20 cellular contexts compared by ENCODE assay signal in the genomic region with DNA sequence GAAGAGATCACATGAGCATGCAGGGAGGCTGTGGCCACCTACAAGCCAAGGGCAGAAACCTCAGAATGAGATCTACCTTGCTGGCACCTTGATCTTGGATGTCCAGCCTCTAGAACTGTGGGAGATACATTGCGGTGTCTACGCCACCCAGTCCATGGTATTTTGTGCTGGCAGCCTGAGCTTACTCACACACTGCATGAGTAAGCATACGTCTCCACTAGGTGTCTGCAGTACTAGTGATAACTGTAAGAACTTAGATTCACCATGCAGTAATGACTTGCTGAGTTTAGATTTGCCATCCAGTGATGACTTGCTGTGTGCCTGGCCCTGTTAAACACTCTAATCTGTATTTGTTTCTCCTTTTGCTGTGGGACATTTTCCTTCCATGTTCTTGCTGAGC.
DNase-seq lines count a peak whose midpoint lies in the region; ATAC-seq and TF ChIP-seq lines count a peak whose summit lies in the region.
"Had no signal": no experiment of that assay in that cellular context is flagged by ENCODE, and none has a peak within 500 bp of the region (broad histone marks: within the 10 kb centered on the region; RNA-seq: fewer than 3 reads in every experiment).

No MANE protein-coding gene starts in this region.

- DNase-seq in DMS53 (lab: John Stamatoyannopoulos, UW) (peak; percentile 8), DMS53 treated with DMSO at 0.1 percent for 48 hours (lab: John Stamatoyannopoulos, UW; ENCODE audit: unreplicated experiment) (no peak), HT1080 (ENCODE audit: low read depth) (peak; percentile 6), mammary epithelial cell (peak; percentile 59), memory B cell (ENCODE audit: low spot score in 2 of 2) (no peak), UCSD-AML1 (lab: John Stamatoyannopoulos, UW; ENCODE audit: unreplicated experiment) (no peak), T-helper 1 cell (no peak)
- no peak for DNase-seq in CD8-positive, alpha-beta memory T cell
- DNase-seq: C1 segment of cervical spinal cord; COR-L47; DMS153; NCI-H1092; NCI-H1694 treated with DMSO at 0.1 percent for 48 hours; NCI-H345; NCI-H526 treated with DMSO at 0.1 percent for 48 hours; NK-92 treated with Interleukin-12 subunit alpha and Interleukin-12 subunit beta, amount 100 ng/mL, for 24 hours; OCI-M1 had no signal

- no peaks in the 10 kb centered on the region for H3K36me3 Mint-ChIP-seq in memory B cell
- no peaks in the 10 kb centered on the region for H3K36me3 Mint-ChIP-seq in CD8-positive, alpha-beta memory T cell

- peak in 1 of 2 donors; percentile 15 for TF ChIP-seq CTCF in mammary epithelial cell (conservative IDR thresholded peaks at IDR 0.05 in 1 of 2, IDR thresholded peaks at IDR 0.05 in 1 of 2; ENCODE audit: extremely low read depth in 1 of 2, insufficient read depth in 1 of 2, low read depth in 1 of 2, low read length in 2 of 2)

- dilution Hi-C loops in mammary epithelial cell (cut with HindIII; ENCODE audit: low sequenced_read_pairs): no loop called here

- BruUV-seq in mammary epithelial cell (replicated peaks; lab: Mats Ljungman, UMichigan): no TSS peak

- no peaks in the 10 kb centered on the region for H3K27me3 ChIP-seq in mammary epithelial cell (ENCODE audit: insufficient read depth, low read length)
- H3K27me3 ChIP-seq in CD8-positive, alpha-beta memory T cell (ENCODE audit: insufficient read depth, low read length, poor library complexity, severe bottlenecking): no peaks in the 10 kb centered on the region

- no peak overlapping the region for H3K4me2 ChIP-seq in mammary epithelial cell (ENCODE audit: insufficient read depth, low read depth, low read length)

- H3K27ac Mint-ChIP-seq in memory B cell: peak overlapping the region; percentile 74
- H3K27ac Mint-ChIP-seq in CD8-positive, alpha-beta memory T cell: no peak overlapping the region

- in situ Hi-C loops in mammary epithelial cell (cut with MboI; ENCODE audit: low sequenced_read_pairs in 2 of 2): no loop called here

- no peaks in the 10 kb centered on the region for H4K20me1 ChIP-seq in mammary epithelial cell (ENCODE audit: insufficient read depth, low read length)

- H3K9me3 ChIP-seq in mammary epithelial cell (replicated peaks; ENCODE audit: insufficient read depth, low read length): peaks cover 5% of the 10 kb centered on the region
- H3K9me3 ChIP-seq in CD8-positive, alpha-beta memory T cell (ENCODE audit: low read length): no peaks in the 10 kb centered on the region
- H3K9me3 ChIP-seq: HAP-1 had no signal

- peaks cover 42% of the 10 kb centered on the region for H3K4me1 Mint-ChIP-seq in memory B cell
- no peaks in the 10 kb centered on the region for H3K4me1 Mint-ChIP-seq in CD8-positive, alpha-beta memory T cell

- H3K36me3 ChIP-seq in mammary epithelial cell (ENCODE audit: insufficient read depth, low read length): no peaks in the 10 kb centered on the region
- H3K36me3 ChIP-seq in CD8-positive, alpha-beta memory T cell (ENCODE audit: insufficient read depth, low read length): no peaks in the 10 kb centered on the region
- H3K36me3 ChIP-seq: HAP-1 had no signal

- CTCF ChIA-PET in mammary epithelial cell (lab: Charles Lee; ENCODE audit: low non-redundant PET): no interaction called here
- CTCF ChIA-PET in CD8-positive, alpha-beta memory T cell (lab: Charles Lee): no interaction called here

- WGBS in mammary epithelial cell (ENCODE audit: low coverage, missing lambda C conversion rate): 74% methylated on average over 3 of the region's 3 CpGs

- intact Hi-C loops in mammary epithelial cell (cut with micrococcal nuclease): no loop called here

- H2AFZ ChIP-seq in mammary epithelial cell (ENCODE audit: low read depth, low read length): no peak overlapping the region

- ATAC-seq in memory B cell (ENCODE audit: low read depth): no peak

- peaks cover 1% of the 10 kb centered on the region for H3K9me3 Mint-ChIP-seq in memory B cell
- peaks cover 0 to 8% (median 2%) of the 10 kb centered on the region in 5 donors for H3K9me3 Mint-ChIP-seq in CD8-positive, alpha-beta memory T cell

- H3K4me3 Mint-ChIP-seq in memory B cell: no peak overlapping the region
- H3K4me3 Mint-ChIP-seq in CD8-positive, alpha-beta memory T cell: no peak overlapping the region

- H3K4me3 ChIP-seq in mammary epithelial cell (replicated peaks in 1 of 3; ENCODE audit: insufficient read depth in 1 of 3, low read depth in 2 of 3, low read length in 3 of 3): no peak overlapping the region
- no peak overlapping the region for H3K4me3 ChIP-seq in CD8-positive, alpha-beta memory T cell (ENCODE audit: low read length)
- H3K4me3 ChIP-seq: HAP-1 had no signal

- no peak overlapping the region for H3K9ac ChIP-seq in mammary epithelial cell (ENCODE audit: insufficient read depth, low read length)

- H3K27ac ChIP-seq in mammary epithelial cell (ENCODE audit: insufficient read depth, low read depth, low read length): no peak overlapping the region
- H3K27ac ChIP-seq in CD8-positive, alpha-beta memory T cell (ENCODE audit: low read depth, low read length): no peak overlapping the region
- H3K27ac ChIP-seq: 22Rv1, RWPE1 had no signal

- POLR2A ChIA-PET in CD8-positive, alpha-beta memory T cell (lab: Charles Lee): no interaction called here

- no peaks in the 10 kb centered on the region for H3K27me3 Mint-ChIP-seq in memory B cell
- peaks cover 12 to 34% of the 10 kb centered on the region in 2 donors for H3K27me3 Mint-ChIP-seq in CD8-positive, alpha-beta memory T cell

- no peaks in the 10 kb centered on the region for H3K79me2 ChIP-seq in mammary epithelial cell (ENCODE audit: insufficient read depth, low read length)

- H3K4me1 ChIP-seq in mammary epithelial cell (ENCODE audit: insufficient read depth, low read length): peaks cover 23% of the 10 kb centered on the region
- H3K4me1 ChIP-seq in CD8-positive, alpha-beta memory T cell (ENCODE audit: insufficient read depth, low read length): no peaks in the 10 kb centered on the region
- H3K4me1 ChIP-seq: HAP-1 had no signal

Comparison
In these comparisons a context has a peak if more than half of its experiments do, and no peak if none do; other contexts are left out.
1. DNase-seq: peak in DMS53 (single experiment), HT1080 (single experiment) and mammary epithelial cell (single experiment); none in DMS53 treated with DMSO at 0.1 percent for 48 hours (single experiment), memory B cell (0 of 2), UCSD-AML1 (single experiment), T-helper 1 cell (0 of 5) and CD8-positive, alpha-beta memory T cell (0 of 5).